ENCODE assay signal across 9 cellular contexts in genomic region chr4:122921300-122921699, GRCh38. TPM values are rescaled to one million over a fixed set of nuclear protein-coding genes. Genes with fewer than 3 reads are reported as not detected.
A peak's percentile ranks its signal among the peaks of the same experiment; 100 is the strongest.
DNase-seq lines count a peak whose midpoint lies in the region; ATAC-seq and TF ChIP-seq lines count a peak whose summit lies in the region.
"Had no signal": no experiment of that assay in that cellular context is flagged by ENCODE, and none has a peak within 500 bp of the region (broad histone marks: within the 10 kb centered on the region; RNA-seq: fewer than 3 reads in every experiment).

No MANE protein-coding gene starts in this region.

- peaks cover 0 to 37% (median 12%) of the 10 kb centered on the region in 4 donors for H3K4me1 ChIP-seq in tibial nerve

- H3K36me3 ChIP-seq in kidney epithelial cell (ENCODE audit: control insufficient read depth, insufficient read depth, low read length) = no peaks in the 10 kb centered on the region
- no peaks in the 10 kb centered on the region for H3K36me3 ChIP-seq in tibial nerve

- H3K9me3 ChIP-seq in tibial nerve = no peaks in the 10 kb centered on the region

- no peaks in the 10 kb centered on the region for H3K9me3 Mint-ChIP-seq in activated naive CD4-positive, alpha-beta T cell treated with anti-CD3 and anti-CD28 coated beads, Interleukin-2, amount 50 U/mL, for 24 hours
- H3K9me3 Mint-ChIP-seq in activated naive CD8-positive, alpha-beta T cell treated with anti-CD3 and anti-CD28 coated beads for 36 hours = no peaks in the 10 kb centered on the region

- H3K4me3 ChIP-seq in kidney epithelial cell (ENCODE audit: low read depth, low read length) = peak overlapping the region; percentile 67
- peak overlapping the region; percentile 71 to 93 (median 86) for H3K4me3 ChIP-seq in tibial nerve

- H3K4me3 Mint-ChIP-seq in activated naive CD4-positive, alpha-beta T cell treated with anti-CD3 and anti-CD28 coated beads, Interleukin-2, amount 50 U/mL, for 24 hours = peak overlapping the region; percentile 67
- peak overlapping the region; percentile 44 for H3K4me3 Mint-ChIP-seq in activated naive CD8-positive, alpha-beta T cell treated with anti-CD3 and anti-CD28 coated beads for 36 hours

- no peaks in the 10 kb centered on the region for H3K27me3 Mint-ChIP-seq in activated naive CD4-positive, alpha-beta T cell treated with anti-CD3 and anti-CD28 coated beads, Interleukin-2, amount 50 U/mL, for 24 hours
- no peaks in the 10 kb centered on the region for H3K27me3 Mint-ChIP-seq in activated naive CD8-positive, alpha-beta T cell treated with anti-CD3 and anti-CD28 coated beads for 36 hours

- H3K27me3 ChIP-seq in kidney epithelial cell (ENCODE audit: control insufficient read depth, insufficient read depth, low read length) = no peaks in the 10 kb centered on the region
- no peaks in the 10 kb centered on the region for H3K27me3 ChIP-seq in tibial nerve

- WGBS in tibial nerve, 2 donors = 81 to 91% methylated on average over 5 of the region's 5 CpGs

- no peaks in the 10 kb centered on the region for H3K36me3 Mint-ChIP-seq in activated naive CD4-positive, alpha-beta T cell treated with anti-CD3 and anti-CD28 coated beads, Interleukin-2, amount 50 U/mL, for 24 hours
- peaks cover 2% of the 10 kb centered on the region for H3K36me3 Mint-ChIP-seq in activated naive CD8-positive, alpha-beta T cell treated with anti-CD3 and anti-CD28 coated beads for 36 hours

- peak overlapping the region in 3 of 4 donors; percentile 67 to 79 (median 73) for H3K27ac ChIP-seq in tibial nerve

- no peak for TF ChIP-seq EP300 in tibial nerve (IDR thresholded peaks at IDR 0.05)

- no peak for ATAC-seq in esophagus mucosa

- peaks cover 4% of the 10 kb centered on the region for H3K4me1 Mint-ChIP-seq in activated naive CD4-positive, alpha-beta T cell treated with anti-CD3 and anti-CD28 coated beads, Interleukin-2, amount 50 U/mL, for 24 hours
- peaks cover 3% of the 10 kb centered on the region for H3K4me1 Mint-ChIP-seq in activated naive CD8-positive, alpha-beta T cell treated with anti-CD3 and anti-CD28 coated beads for 36 hours

- H3K27ac Mint-ChIP-seq in activated naive CD4-positive, alpha-beta T cell treated with anti-CD3 and anti-CD28 coated beads, Interleukin-2, amount 50 U/mL, for 24 hours = no peak overlapping the region
- no peak overlapping the region for H3K27ac Mint-ChIP-seq in activated naive CD8-positive, alpha-beta T cell treated with anti-CD3 and anti-CD28 coated beads for 36 hours

- TF ChIP-seq POLR2A in tibial nerve (IDR thresholded peaks at IDR 0.05) = no peak

- no peak for DNase-seq in activated naive CD4-positive, alpha-beta T cell treated with Interleukin-2 at 50 U/mL for 16 hours
- DNase-seq in activated naive CD8-positive, alpha-beta T cell treated with anti-CD3 and anti-CD28 coated beads for 36 hours = no peak
- DNase-seq in kidney epithelial cell (ENCODE audit: low read depth) (no peak), tibial nerve (ENCODE audit: low spot score in 2 of 2) (no peak), GM03348 (ENCODE audit: low spot score) (no peak), ureter (ENCODE audit: low spot score) (no peak)
- DNase-seq: activated effector memory CD4-positive, alpha-beta T cell treated with Interleukin-2 at 50 U/mL for 16 hours had no signal

- TF ChIP-seq CTCF in kidney epithelial cell (IDR thresholded peaks at IDR 0.05; ENCODE audit: insufficient read depth, low read length, poor library complexity, severe bottlenecking) (no peak), tibial nerve (IDR thresholded peaks at IDR 0.05) (no peak)

RNA-seq across cellular contexts. Expression of gene NUDT6, which starts 1.1 kb away (rescaled TPM):
- total RNA-seq in activated naive CD8-positive, alpha-beta T cell treated with anti-CD3 and anti-CD28 coated beads for 36 hours = 1 to 10 TPM; 5.8 to 6.8 TPM
- total RNA-seq in kidney epithelial cell (9.7 and 10.0 TPM in 2 replicates), tibial nerve (10 to 100 TPM in 2 of 4 donors, 1 to 10 TPM in 2; 8.7 to 20.1 (median 11.0) TPM), ureter (9.2 TPM), esophagus mucosa (3.9 TPM)
